Comparison of ENCODE assay signal across 23 cellular contexts in genomic region chr2:64106481-64106880, GRCh38. TPM values are rescaled to one million over a fixed set of nuclear protein-coding genes. Genes with fewer than 3 reads are reported as not detected.
DNase-seq lines count a peak whose midpoint lies in the region; ATAC-seq and TF ChIP-seq lines count a peak whose summit lies in the region.
"Had no signal": no experiment of that assay in that cellular context is flagged by ENCODE, and none has a peak within 500 bp of the region (broad histone marks: within the 10 kb centered on the region; RNA-seq: fewer than 3 reads in every experiment).

No MANE protein-coding gene starts in this region.

- H3K9me3 ChIP-seq in Caco-2 = no peaks in the 10 kb centered on the region
- no peaks in the 10 kb centered on the region for H3K9me3 ChIP-seq in colonic mucosa
- H3K9me3 ChIP-seq: lower lobe of right lung, thoracic aorta had no signal

- ATAC-seq in HG03175 (IDR thresholded peaks at IDR 0.05; ENCODE audit: unreplicated experiment) = peak; percentile 10
- no peak for ATAC-seq in effector memory CD8-positive, alpha-beta T cell (replicated peaks)
- ATAC-seq: CD8-positive, alpha-beta T cell; natural killer cell treated with Interleukin-12 subunit alpha and Interleukin-12 subunit beta and Interleukin-15 and Interleukin-18, amount 100 ng/mL, for 72 hours had no signal

- H3K4me1 ChIP-seq in Caco-2 (peaks cover 90% of the 10 kb centered on the region), colonic mucosa (no peaks in the 10 kb centered on the region)

- H3K27ac Mint-ChIP-seq in Caco-2 (ENCODE audit: unreplicated experiment) (peak overlapping the region; percentile 72), nephron (peak overlapping the region; percentile 45 to 95 (median 94))
- H3K27ac Mint-ChIP-seq in T-helper 2 cell treated with Interferon-gamma antibody and Interleukin-4, amounts not matched to agents 5 μg/mL and 100 μg/mL, for 36 hours = no peak overlapping the region
- H3K27ac Mint-ChIP-seq in effector memory CD8-positive, alpha-beta T cell = no peak overlapping the region
- H3K27ac Mint-ChIP-seq: CD8-positive, alpha-beta T cell; natural killer cell treated with Interleukin-12 subunit alpha and Interleukin-12 subunit beta and Interleukin-15 and Interleukin-18, amount 100 ng/mL, for 72 hours had no signal

- DNase-seq in Caco-2 (peak; percentile 45 to 69), colonic mucosa (no peak), epidermal melanocyte (ENCODE audit: insufficient read length, low spot score) (no peak)
- DNase-seq in T-helper 2 cell treated with Interferon-gamma antibody and Interleukin-4, amounts not matched to agents 5 μg/mL and 100 μg/mL, for 36 hours (ENCODE audit: low spot score) = no peak
- DNase-seq in effector memory CD8-positive, alpha-beta T cell = no peak
- no peak for DNase-seq in activated naive CD4-positive, alpha-beta T cell (lab: John Stamatoyannopoulos, UW)
- DNase-seq: activated CD4-positive, CD25-positive, alpha-beta regulatory T cell; CD8-positive, alpha-beta T cell; dermis blood vessel endothelial cell; DMS79; erythroblast; foreskin melanocyte; lower lobe of right lung; NCI-H2029; posterior cingulate gyrus; stimulated activated naive CD4-positive, alpha-beta T cell; T-helper 9 cell had no signal

- POLR2A ChIA-PET in Caco-2 (lab: Charles Lee) = interaction anchor here (0.5 to 0.8 kb wide), 2 partner anchors 15 to 548 kb away, joined by 3 to 4 read pairs; no protein-coding TSS in a partner anchor

- H3K9ac ChIP-seq in colonic mucosa (ENCODE audit: low read depth in 2 of 2, low read length in 2 of 2) = peak overlapping the region in 1 of 2 donors; percentile 55
- H3K9ac ChIP-seq: KMS-11 had no signal

- TF ChIP-seq CTCF in Caco-2 (IDR thresholded peaks at IDR 0.05; ENCODE audit: insufficient read depth in 1 of 2, low read depth in 1 of 2, low read length in 1 of 2, severe bottlenecking in 1 of 2, unreplicated experiment in 1 of 2) (no peak), colonic mucosa (IDR thresholded peaks at IDR 0.05) (no peak), nephron (IDR thresholded peaks at IDR 0.05; ENCODE audit: unreplicated experiment in 3 of 3) (no peak)

- H3K27me3 ChIP-seq in Caco-2 (replicated peaks; ENCODE audit: control insufficient read depth, insufficient read depth, low read length) (no peaks in the 10 kb centered on the region), colonic mucosa (no peaks in the 10 kb centered on the region)

- no TSS peak for BruUV-seq in Caco-2 (replicated peaks; lab: Mats Ljungman, UMichigan)

- intact Hi-C loops in Caco-2 (cut with micrococcal nuclease; ENCODE audit: unreplicated experiment) = loop anchor here (2.0 to 5.0 kb wide), 3 partner anchors 44 to 346 kb away; partner anchors contain the start of gene LGALSL
- intact Hi-C loops in colonic mucosa (cut with DNase I) = no loop called here

- H3K4me3 Mint-ChIP-seq in Caco-2 (ENCODE audit: unreplicated experiment) (peak overlapping the region; percentile 56), nephron (no peak overlapping the region)
- H3K4me3 Mint-ChIP-seq in T-helper 2 cell treated with Interferon-gamma antibody and Interleukin-4, amounts not matched to agents 5 μg/mL and 100 μg/mL, for 36 hours = no peak overlapping the region
- no peak overlapping the region for H3K4me3 Mint-ChIP-seq in effector memory CD8-positive, alpha-beta T cell
- H3K4me3 Mint-ChIP-seq: activated T-helper 1 cell treated with anti-CD3 and anti-CD28 coated beads, Interleukin-12 subunit alpha, Interleukin-12 subunit beta, Interleukin-2, Interleukin-4 antibody, amounts not matched to agents 30 ng/mL and 10 ng/mL and 1 ng/mL, durations not matched to agents 14 hours and 24 hours and 36 hours; CD8-positive, alpha-beta T cell; natural killer cell treated with Interleukin-12 subunit alpha and Interleukin-12 subunit beta and Interleukin-15 and Interleukin-18, amount 100 ng/mL, for 72 hours had no signal

- H3K36me3 ChIP-seq in Caco-2 (ENCODE audit: control insufficient read depth, insufficient read depth, low read length) = no peaks in the 10 kb centered on the region
- H3K36me3 ChIP-seq in colonic mucosa = no peaks in the 10 kb centered on the region
- H3K36me3 ChIP-seq: thoracic aorta had no signal

- H3K4me1 Mint-ChIP-seq in Caco-2 (ENCODE audit: low read depth, unreplicated experiment) (peaks cover 75% of the 10 kb centered on the region), nephron (peaks cover 21% of the 10 kb centered on the region)
- H3K4me1 Mint-ChIP-seq in T-helper 2 cell treated with Interferon-gamma antibody and Interleukin-4, amounts not matched to agents 5 μg/mL and 100 μg/mL, for 36 hours (ENCODE audit: low read depth) = peaks cover 39% of the 10 kb centered on the region
- peaks cover 2 to 4% of the 10 kb centered on the region in 2 donors for H3K4me1 Mint-ChIP-seq in effector memory CD8-positive, alpha-beta T cell (ENCODE audit: low read depth in 2 of 2)

- peaks cover 85% of the 10 kb centered on the region for H3K36me3 Mint-ChIP-seq in Caco-2 (ENCODE audit: insufficient read depth, unreplicated experiment)
- peaks cover 32% of the 10 kb centered on the region for H3K36me3 Mint-ChIP-seq in nephron (ENCODE audit: low read depth)
- peaks cover 44% of the 10 kb centered on the region for H3K36me3 Mint-ChIP-seq in T-helper 2 cell treated with Interferon-gamma antibody and Interleukin-4, amounts not matched to agents 5 μg/mL and 100 μg/mL, for 36 hours (ENCODE audit: low read depth)
- H3K36me3 Mint-ChIP-seq in effector memory CD8-positive, alpha-beta T cell (ENCODE audit: insufficient read depth) = peaks cover 14% of the 10 kb centered on the region

- CTCF ChIA-PET in Caco-2 (lab: Charles Lee) = interaction anchor here (0.6 to 1.8 kb wide), 4 partner anchors 9 to 57 kb away, joined by 3 to 8 read pairs (median 4); no protein-coding TSS in a partner anchor

- H3K27me3 Mint-ChIP-seq in Caco-2 (ENCODE audit: insufficient read depth, unreplicated experiment) (no peaks in the 10 kb centered on the region), nephron (ENCODE audit: low read depth) (no peaks in the 10 kb centered on the region)
- no peaks in the 10 kb centered on the region for H3K27me3 Mint-ChIP-seq in T-helper 2 cell treated with Interferon-gamma antibody and Interleukin-4, amounts not matched to agents 5 μg/mL and 100 μg/mL, for 36 hours (ENCODE audit: low read depth)
- no peaks in the 10 kb centered on the region for H3K27me3 Mint-ChIP-seq in effector memory CD8-positive, alpha-beta T cell
- H3K27me3 Mint-ChIP-seq: natural killer cell treated with Interleukin-12 subunit alpha and Interleukin-12 subunit beta and Interleukin-15 and Interleukin-18, amount 100 ng/mL, for 72 hours had no signal

- H3K4me3 ChIP-seq in Caco-2 (ENCODE audit: low read depth, low read length) (no peak overlapping the region), colonic mucosa (no peak overlapping the region)
- H3K4me3 ChIP-seq: lower lobe of right lung, thoracic aorta had no signal

- H3K9me3 Mint-ChIP-seq in Caco-2 (ENCODE audit: unreplicated experiment) (no peaks in the 10 kb centered on the region), nephron (no peaks in the 10 kb centered on the region)
- no peaks in the 10 kb centered on the region for H3K9me3 Mint-ChIP-seq in T-helper 2 cell treated with Interferon-gamma antibody and Interleukin-4, amounts not matched to agents 5 μg/mL and 100 μg/mL, for 36 hours
- no peaks in the 10 kb centered on the region for H3K9me3 Mint-ChIP-seq in effector memory CD8-positive, alpha-beta T cell
- H3K9me3 Mint-ChIP-seq: activated T-helper 1 cell treated with anti-CD3 and anti-CD28 coated beads, Interleukin-12 subunit alpha, Interleukin-12 subunit beta, Interleukin-2, Interleukin-4 antibody, amounts not matched to agents 30 ng/mL and 10 ng/mL and 1 ng/mL, durations not matched to agents 14 hours and 24 hours and 36 hours; CD8-positive, alpha-beta T cell; natural killer cell treated with Interleukin-12 subunit alpha and Interleukin-12 subunit beta and Interleukin-15 and Interleukin-18, amount 100 ng/mL, for 72 hours had no signal

- peak overlapping the region; percentile 51 for H3K27ac ChIP-seq in colonic mucosa
- H3K27ac ChIP-seq: KMS-11, lower lobe of right lung, thoracic aorta had no signal

RNA-seq across cellular contexts. Expression of gene PELI1, which starts 37.7 kb away (rescaled TPM):
- total RNA-seq in Caco-2 (2022) (64.1 and 69.2 TPM in 2 replicates), colonic mucosa (10 to 100 TPM; 34.3 to 57.6 TPM)

Comparison
In these comparisons a context has a peak if more than half of its experiments do, and no peak if none do; other contexts are left out.
1. DNase-seq: peak in Caco-2 (2 of 2); none in colonic mucosa (single experiment), epidermal melanocyte (single experiment), T-helper 2 cell treated with Interferon-gamma antibody and Interleukin-4, amounts not matched to agents 5 μg/mL and 100 μg/mL, for 36 hours (single experiment), effector memory CD8-positive, alpha-beta T cell (0 of 3) and activated naive CD4-positive, alpha-beta T cell (0 of 4).
2. H3K27ac Mint-ChIP-seq: peak in Caco-2 (single experiment) and nephron (3 of 3); none in T-helper 2 cell treated with Interferon-gamma antibody and Interleukin-4, amounts not matched to agents 5 μg/mL and 100 μg/mL, for 36 hours (single experiment) and effector memory CD8-positive, alpha-beta T cell (0 of 2).